ENCODE assay signal across 12 cellular contexts in the genomic region with DNA sequence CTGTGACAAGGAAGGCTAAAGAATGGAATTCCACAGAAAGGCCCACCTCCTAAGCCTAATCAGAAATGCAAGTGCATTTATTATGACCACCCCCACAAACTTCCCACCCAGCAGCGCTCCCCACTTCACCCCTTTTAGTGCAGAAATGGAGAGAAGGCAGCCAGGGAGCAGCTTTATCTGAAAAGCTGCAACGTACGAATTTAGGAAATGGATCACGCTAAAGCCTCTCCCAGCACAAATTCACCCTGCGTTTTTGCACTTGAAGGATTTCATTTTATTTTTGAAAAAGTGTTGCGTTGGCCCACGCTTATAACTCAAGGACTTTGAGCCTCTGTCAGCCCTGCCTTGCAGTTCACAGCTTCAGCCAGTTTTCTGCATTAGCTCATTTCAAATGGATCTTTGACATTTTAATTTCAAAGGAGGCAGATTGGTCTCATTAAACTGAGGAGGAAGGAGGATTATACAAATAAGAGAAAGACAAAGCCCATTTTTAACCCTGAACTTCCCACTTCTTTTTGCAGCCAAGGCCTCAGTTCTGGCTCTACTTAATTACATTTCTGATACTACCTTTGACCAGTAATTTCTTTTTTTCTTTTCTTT.
"Had no signal": no experiment of that assay in that cellular context is flagged by ENCODE, and none has a peak within 500 bp of the region (broad histone marks: within the 10 kb centered on the region; RNA-seq: fewer than 3 reads in every experiment).

No MANE protein-coding gene starts in this region.

- H3K4me1 ChIP-seq: vagina had no signal

- H3K4me1 Mint-ChIP-seq: memory B cell, T-cell had no signal

- H3K4me3 ChIP-seq: left lung, ovary, tibial nerve, vagina had no signal

- H3K27me3 ChIP-seq: left lung, ovary, tibial nerve, vagina had no signal

- DNase-seq: activated CD4-positive, alpha-beta memory T cell treated with anti-CD3 and anti-CD28 coated beads for 36 hours; activated CD8-positive, alpha-beta memory T cell treated with anti-CD3 and anti-CD28 coated beads, Interleukin-2, amount 50 U/mL, for 4 hours; aorta; islet precursor cell; left lung; ovary; stimulated activated CD4-positive, alpha-beta T cell treated with anti-CD3 and anti-CD28 coated beads, Interleukin-4, amount 100 ng/mL, for 4 hours; T-cell; T1000 had no signal

- H3K36me3 Mint-ChIP-seq: activated CD4-positive, alpha-beta memory T cell treated with anti-CD3 and anti-CD28 coated beads for 36 hours; memory B cell; T-cell had no signal

- H3K27ac ChIP-seq: left lung, ovary, vagina had no signal

- H3K27me3 Mint-ChIP-seq: activated CD4-positive, alpha-beta memory T cell treated with anti-CD3 and anti-CD28 coated beads for 36 hours; memory B cell; T-cell had no signal

- H3K9me3 Mint-ChIP-seq: activated CD4-positive, alpha-beta memory T cell treated with anti-CD3 and anti-CD28 coated beads for 36 hours; memory B cell; T-cell had no signal

- H3K27ac Mint-ChIP-seq: activated CD4-positive, alpha-beta memory T cell treated with anti-CD3 and anti-CD28 coated beads for 36 hours; memory B cell; T-cell had no signal

- H3K9me3 ChIP-seq: left lung, ovary, tibial nerve, vagina had no signal

- H3K36me3 ChIP-seq: left lung, ovary, tibial nerve, vagina had no signal

- ATAC-seq: left lung, T-cell had no signal

- H3K4me3 Mint-ChIP-seq: activated CD4-positive, alpha-beta memory T cell treated with anti-CD3 and anti-CD28 coated beads for 36 hours; memory B cell; T-cell had no signal
